Comparison of ENCODE assay signal across 2 cellular contexts in genomic region chr3:62189376-62189698, GRCh38.
TF ChIP-seq lines count a peak whose summit lies in the region.

No MANE protein-coding gene starts in this region.

TF ChIP-seq in IMR-90, 13 proteins besides CTCF, POLR2A, EP300 and RAD21:
- TF ChIP-seq MAZ (IDR thresholded peaks at IDR 0.05; ENCODE audit: borderline replicate concordance, low read depth, low read length) (no peak), CEBPB (IDR thresholded peaks at IDR 0.05; ENCODE audit: low read depth, low read length) (no peak), NFE2L2 (IDR thresholded peaks at IDR 0.05; ENCODE audit: low read depth, low read length) (no peak), CHD1 (IDR thresholded peaks at IDR 0.05; ENCODE audit: low read depth, low read length) (no peak), FOS (IDR thresholded peaks at IDR 0.05; ENCODE audit: low read depth, low read length) (no peak), MAFK (IDR thresholded peaks at IDR 0.05; ENCODE audit: low read depth, low read length) (no peak), MXI1 (IDR thresholded peaks at IDR 0.05; ENCODE audit: borderline replicate concordance, low read depth, low read length) (no peak), BHLHE40 (IDR thresholded peaks at IDR 0.05; ENCODE audit: low read depth, low read length) (no peak)
- TF ChIP-seq, protein P1, sequence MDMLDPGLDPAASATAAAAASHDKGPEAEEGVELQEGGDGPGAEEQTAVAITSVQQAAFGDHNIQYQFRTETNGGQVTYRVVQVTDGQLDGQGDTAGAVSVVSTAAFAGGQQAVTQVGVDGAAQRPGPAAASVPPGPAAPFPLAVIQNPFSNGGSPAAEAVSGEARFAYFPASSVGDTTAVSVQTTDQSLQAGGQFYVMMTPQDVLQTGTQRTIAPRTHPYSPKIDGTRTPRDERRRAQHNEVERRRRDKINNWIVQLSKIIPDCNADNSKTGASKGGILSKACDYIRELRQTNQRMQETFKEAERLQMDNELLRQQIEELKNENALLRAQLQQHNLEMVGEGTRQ (IDR thresholded peaks at IDR 0.05; ENCODE audit: low read depth, low read length), result no peak

TF ChIP-seq in neural cell, 6 proteins besides CTCF, POLR2A, EP300 and RAD21:
- TF ChIP-seq MXI1 (conservative IDR thresholded peaks at IDR 0.05; ENCODE audit: poor library complexity, severe bottlenecking) (no peak), POLR2AphosphoS5 (IDR thresholded peaks at IDR 0.05) (no peak), TAF1 (IDR thresholded peaks at IDR 0.05; ENCODE audit: low read depth) (no peak), SMC3 (conservative IDR thresholded peaks at IDR 0.05; ENCODE audit: poor library complexity) (no peak), REST (IDR thresholded peaks at IDR 0.05; ENCODE audit: borderline replicate concordance) (no peak), EZH2 (IDR thresholded peaks at IDR 0.05; ENCODE audit: borderline replicate concordance, insufficient read depth, low read length, poor library complexity, severe bottlenecking) (no peak)
